25 cellular contexts compared by ENCODE assay signal in the genomic region with DNA sequence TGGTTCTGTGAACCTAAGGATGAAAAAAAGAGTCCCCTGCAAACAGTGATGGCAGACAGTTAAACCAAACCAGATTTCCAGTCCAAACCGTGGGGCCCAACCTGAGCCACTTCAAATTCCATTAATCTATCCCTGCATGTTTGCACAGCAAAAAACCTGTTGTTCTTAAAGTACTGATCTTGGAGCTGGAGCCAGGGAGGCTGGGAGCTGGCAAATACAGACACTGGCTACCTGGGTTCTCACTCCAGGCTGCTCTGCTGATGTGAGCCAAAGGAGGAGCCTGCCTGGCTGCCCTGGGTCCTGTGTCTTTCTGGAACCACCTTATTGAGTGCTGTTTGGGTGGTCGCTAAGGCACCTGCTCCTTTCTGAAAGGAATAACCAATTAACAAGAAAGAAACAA. TPM values are rescaled to one million over a fixed set of nuclear protein-coding genes. Genes with fewer than 3 reads are reported as not detected.
DNase-seq lines count a peak whose midpoint lies in the region; ATAC-seq, FAIRE-seq and TF ChIP-seq lines count a peak whose summit lies in the region.
"Had no signal": no experiment of that assay in that cellular context is flagged by ENCODE, and none has a peak within 500 bp of the region (broad histone marks: within the 10 kb centered on the region; RNA-seq: fewer than 3 reads in every experiment).

No MANE protein-coding gene starts in this region.

- peak; percentile 43 for DNase-seq in DMS79 treated with DMSO at 0.1 percent for 48 hours (lab: John Stamatoyannopoulos, UW)
- peak; percentile 33 for DNase-seq in NCI-H2196 (lab: John Stamatoyannopoulos, UW; ENCODE audit: unreplicated experiment)
- DNase-seq in HepG2 (ENCODE audit: low spot score), result peak; percentile 21
- no peak for DNase-seq in Calu3
- no peak for DNase-seq in activated CD4-positive, CD25-positive, alpha-beta regulatory T cell treated with anti-CD3 and anti-CD28 coated beads, Interleukin-2, amount 50 U/mL, for 72 hours
- no peak for DNase-seq in activated CD4-positive, alpha-beta T cell treated with anti-CD3 and anti-CD28 coated beads, Interleukin-2, amount 50 U/mL, for 4 hours
- DNase-seq: activated CD4-positive, alpha-beta T cell treated with anti-CD3 and anti-CD28 coated beads, Interleukin-2, amount 10 ng/mL, durations not matched to agents 24 days and 14 days; activated CD8-positive, alpha-beta memory T cell treated with anti-CD3 and anti-CD28 coated beads, Interleukin-2, amount 50 U/mL, for 48 hours; activated effector memory CD4-positive, alpha-beta T cell treated with Interleukin-2 at 50 U/mL for 16 hours; brain microvascular endothelial cell; effector memory CD4-positive, alpha-beta T cell; esophagus squamous epithelium; HCEC 1CT; mesenchymal stem cell; natural killer cell; NCI-H1694 treated with DMSO at 0.1 percent for 48 hours; NCI-H82; PC-3; SIG-M5; T-cell had no signal

- no peak for TF ChIP-seq POLR2A in HepG2 (IDR thresholded peaks at IDR 0.05; ENCODE audit: insufficient read depth in 1 of 2, low read depth in 2 of 2, low read length in 2 of 2)

- no peaks in the 10 kb centered on the region for H3K9me3 Mint-ChIP-seq in Calu3 (ENCODE audit: low read depth, unreplicated experiment)
- H3K9me3 Mint-ChIP-seq: activated CD4-positive, alpha-beta T cell treated with anti-CD3 and anti-CD28 coated beads, Interleukin-2, amount 10 ng/mL, durations not matched to agents 24 days and 14 days; CD4-positive, alpha-beta T cell; natural killer cell; T-cell had no signal

- TF ChIP-seq EP300 in HepG2 (IDR thresholded peaks at IDR 0.05; ENCODE audit: low read depth in 2 of 2, low read length in 2 of 2) (no peak), HepG2 (CRISPR knock-in tag; IDR thresholded peaks at IDR 0.05; ENCODE audit: borderline replicate concordance) (no peak)

- CTCF ChIA-PET in HepG2 (lab: Yijun Ruan, JAX; ENCODE audit: low intra/inter-chr PET ratio, low total read pairs), result no interaction called here
- CTCF ChIA-PET in Calu3 (lab: Charles Lee), result no interaction called here

- peak overlapping the region; percentile 62 for H3K27ac ChIP-seq in C4-2B
- H3K27ac ChIP-seq in HepG2 (ENCODE audit: extremely low read length, insufficient read depth, low read length), result no peak overlapping the region
- H3K27ac ChIP-seq: brain microvascular endothelial cell, esophagus squamous epithelium, gastroesophageal sphincter had no signal

- peak overlapping the region; percentile 42; the same call in 1 of the 2 replicates for H3K4me2 ChIP-seq in HepG2 (ENCODE audit: low read depth, low read length)

- H3K27me3 ChIP-seq in HepG2 (ENCODE audit: control insufficient read depth in 1 of 2, insufficient read depth in 2 of 2, low read length in 2 of 2), result no peaks in the 10 kb centered on the region
- H3K27me3 ChIP-seq: brain microvascular endothelial cell, esophagus squamous epithelium, gastroesophageal sphincter had no signal

- ATAC-seq in HepG2 (peak; percentile 53), HG03342 (IDR thresholded peaks at IDR 0.05; ENCODE audit: unreplicated experiment) (no peak)
- ATAC-seq: gastroesophageal sphincter; natural killer cell; PC-3; stimulated activated memory B cell treated with anti-CD40 and anti-IgM and Interleukin-4, amounts not matched to agents 10 μg/mL and 1 μg/mL and 100 μg/mL, for 72 hours; T-cell had no signal

- H3K79me2 ChIP-seq in HepG2 (ENCODE audit: insufficient read depth, low read length), result no peaks in the 10 kb centered on the region

- intact Hi-C loops in HepG2 (cut with micrococcal nuclease; ENCODE audit: unreplicated experiment) (no loop called here), Calu3 (cut with micrococcal nuclease; ENCODE audit: unreplicated experiment) (no loop called here)

- H4K20me1 ChIP-seq in HepG2 (ENCODE audit: insufficient read depth, low read length), result no peaks in the 10 kb centered on the region

- no peak for FAIRE-seq in HepG2 (lab: Jason Lieb, UNC)

- TF ChIP-seq CTCF in C4-2B (conservative IDR thresholded peaks at IDR 0.05) (no peak), HepG2 (CRISPR knock-in tag; IDR thresholded peaks at IDR 0.05) (no peak), Calu3 (IDR thresholded peaks at IDR 0.05; ENCODE audit: unreplicated experiment) (no peak)

- BruUV-seq in HepG2 (replicated peaks; lab: Mats Ljungman, UMichigan) (no TSS peak), Calu3 (replicated peaks; lab: Mats Ljungman, UMichigan) (no TSS peak)

- H3K36me3 ChIP-seq in HepG2 (replicated peaks in 1 of 2; ENCODE audit: control insufficient read depth in 1 of 2, insufficient read depth in 2 of 2, low read length in 2 of 2), result no peaks in the 10 kb centered on the region
- H3K36me3 ChIP-seq: brain microvascular endothelial cell, esophagus squamous epithelium, gastroesophageal sphincter had no signal

- H2AFZ ChIP-seq in HepG2 (ENCODE audit: low read length), result no peak overlapping the region

- no peak overlapping the region for H3K4me3 ChIP-seq in HepG2 (replicated peaks in 1 of 3; ENCODE audit: insufficient read depth in 1 of 3, low read depth in 2 of 3, low read length in 3 of 3)
- H3K4me3 ChIP-seq: esophagus squamous epithelium, gastroesophageal sphincter had no signal

- H3K36me3 Mint-ChIP-seq in Calu3 (ENCODE audit: insufficient read depth, unreplicated experiment), result no peaks in the 10 kb centered on the region
- H3K36me3 Mint-ChIP-seq: natural killer cell; stimulated activated memory B cell treated with anti-CD40 and anti-IgM and Interleukin-4, amounts not matched to agents 10 μg/mL and 1 μg/mL and 100 μg/mL, for 72 hours; T-cell had no signal

- TF ChIP-seq RAD21 in HepG2 (CRISPR knock-in tag; IDR thresholded peaks at IDR 0.05), result no peak

- POLR2A ChIA-PET in HepG2 (lab: Yijun Ruan, JAX), result interaction anchor here (1.0 kb wide), 1 partner anchor 51 kb away, joined by 4 read pairs; a partner anchor contains a TSS

- H3K27me3 Mint-ChIP-seq in Calu3 (ENCODE audit: unreplicated experiment), result peaks cover 36% of the 10 kb centered on the region
- H3K27me3 Mint-ChIP-seq: CD4-positive, alpha-beta T cell; stimulated activated memory B cell treated with anti-CD40 and anti-IgM and Interleukin-4, amounts not matched to agents 10 μg/mL and 1 μg/mL and 100 μg/mL, for 72 hours had no signal

- H3K9me3 ChIP-seq in HepG2 (ENCODE audit: low read length), result no peaks in the 10 kb centered on the region
- H3K9me3 ChIP-seq: esophagus squamous epithelium, gastroesophageal sphincter had no signal

- 0% methylated on average over 2 of the region's 2 CpGs for WGBS in HepG2 (ENCODE audit: low lambda C conversion rate)

- in situ Hi-C loops in HepG2 (cut with HindIII; ENCODE audit: extremely low pct_ligation_motif_present, low pct_unique_long_range_greater_than_20kb), result no loop called here

- H3K27ac Mint-ChIP-seq in Calu3 (ENCODE audit: unreplicated experiment), result no peak overlapping the region
- H3K27ac Mint-ChIP-seq: activated CD4-positive, alpha-beta T cell treated with anti-CD3 and anti-CD28 coated beads, Interleukin-2, amount 10 ng/mL, durations not matched to agents 24 days and 14 days; CD4-positive, alpha-beta T cell; natural killer cell; stimulated activated memory B cell treated with anti-CD40 and anti-IgM and Interleukin-4, amounts not matched to agents 10 μg/mL and 1 μg/mL and 100 μg/mL, for 72 hours; T-cell had no signal

- H3K4me1 Mint-ChIP-seq in Calu3 (ENCODE audit: low read depth, unreplicated experiment), result no peaks in the 10 kb centered on the region
- H3K4me1 Mint-ChIP-seq: activated CD4-positive, alpha-beta T cell treated with anti-CD3 and anti-CD28 coated beads, Interleukin-2, amount 10 ng/mL, durations not matched to agents 24 days and 14 days; natural killer cell; stimulated activated memory B cell treated with anti-CD40 and anti-IgM and Interleukin-4, amounts not matched to agents 10 μg/mL and 1 μg/mL and 100 μg/mL, for 72 hours; T-cell had no signal

- H3K9ac ChIP-seq in HepG2 (ENCODE audit: insufficient read depth, low read depth, low read length), result no peak overlapping the region

- peaks cover 23% of the 10 kb centered on the region for H3K4me1 ChIP-seq in HepG2 (ENCODE audit: insufficient read depth, low read length)
- H3K4me1 ChIP-seq: gastroesophageal sphincter had no signal

- H3K4me3 Mint-ChIP-seq in Calu3 (ENCODE audit: low read depth, unreplicated experiment), result no peak overlapping the region
- H3K4me3 Mint-ChIP-seq: activated CD4-positive, alpha-beta T cell treated with anti-CD3 and anti-CD28 coated beads, Interleukin-2, amount 10 ng/mL, durations not matched to agents 24 days and 14 days; CD4-positive, alpha-beta T cell; natural killer cell; stimulated activated memory B cell treated with anti-CD40 and anti-IgM and Interleukin-4, amounts not matched to agents 10 μg/mL and 1 μg/mL and 100 μg/mL, for 72 hours; T-cell had no signal

RNA-seq across cellular contexts. Expression of a gene that starts 16.4 kb away (rescaled TPM):
- total RNA-seq in HepG2 (2016; rRNA removed; fragmentation: Illumina TruSeq; extraction: Trizol), result 1.2 and 2.5 TPM in 2 replicates
- 0.71 and 0.79 TPM in 2 replicates for total RNA-seq in HepG2 (2016; cell fraction: cytosol; rRNA removed; fragmentation: Illumina TruSeq; extraction: Trizol; ENCODE audit: low read depth)
- 1.6 and 2.3 TPM in 2 replicates for total RNA-seq in HepG2 (2016; cell fraction: insoluble cytoplasmic fraction; rRNA removed; fragmentation: Illumina TruSeq; extraction: Trizol)
- 1.5 and 2.4 TPM in 2 replicates for total RNA-seq in HepG2 (2016; cell fraction: membrane; rRNA removed; fragmentation: Illumina TruSeq; extraction: Trizol)
- total RNA-seq in HepG2 (2016; cell fraction: nucleus; rRNA removed; fragmentation: Illumina TruSeq; extraction: Trizol), result 0.94 and 2.2 TPM in 2 replicates
- polyA plus RNA-seq in HepG2 (2011; rRNA removed), result 13.5 and 14.0 TPM in 2 replicates
- 9.6 and 10.4 TPM in 2 replicates for polyA plus RNA-seq in HepG2 (2011; cell fraction: cytosol; rRNA removed)
- 8.7 and 8.8 TPM in 2 replicates for polyA plus RNA-seq in HepG2 (2011; cell fraction: nucleus; rRNA removed)
- 2.3 and 3.2 TPM in 2 replicates for polyA plus RNA-seq in HepG2 (2012)
- 0.84 and 1.0 TPM in 2 replicates for polyA plus RNA-seq in HepG2 (2016; cell fraction: cytosol; fragmentation: Illumina TruSeq; extraction: Trizol; ENCODE audit: low read depth)
- polyA plus RNA-seq in HepG2 (2016; cell fraction: insoluble cytoplasmic fraction; fragmentation: Illumina TruSeq; extraction: Trizol; ENCODE audit: low read depth), result 2.2 and 2.3 TPM in 2 replicates
- polyA plus RNA-seq in HepG2 (2016; cell fraction: membrane; fragmentation: Illumina TruSeq; extraction: Trizol; ENCODE audit: low read depth), result 1.7 and 2.9 TPM in 2 replicates
- polyA plus RNA-seq in HepG2 (2016; cell fraction: nucleus; fragmentation: Illumina TruSeq; extraction: Trizol; ENCODE audit: insufficient read depth, low read depth), result 4.1 and 4.2 TPM in 2 replicates
- 9.7 TPM in 1 of 2 replicates, not detected in the other for polyA minus RNA-seq in HepG2 (2011; rRNA and poly(A)+ RNA removed; ENCODE audit: low replicate concordance)
- polyA minus RNA-seq in HepG2 (2011; cell fraction: cytosol; rRNA and poly(A)+ RNA removed), result 2.0 and 2.6 TPM in 2 replicates
- 2.6 and 4.4 TPM in 2 replicates for polyA minus RNA-seq in HepG2 (2011; cell fraction: nucleus; rRNA and poly(A)+ RNA removed)
- 0.24 TPM in 1 of 2 replicates, not detected in the other for total RNA-seq in Calu3 (2022)
- total RNA-seq: activated CD4-positive, alpha-beta T cell treated with anti-CD3 and anti-CD28 coated beads, Interleukin-2, amount 10 ng/mL, durations not matched to agents 24 days and 14 days; CD4-positive, alpha-beta T cell; gastroesophageal sphincter; natural killer cell; PC-3; T-cell had no signal

RNA-seq across cellular contexts. Expression of a gene that starts 51.4 kb away (rescaled TPM):
- total RNA-seq in HepG2 (2016; rRNA removed; fragmentation: Illumina TruSeq; extraction: Trizol), result 98.2 and 147 TPM in 2 replicates
- total RNA-seq in HepG2 (2016; cell fraction: cytosol; rRNA removed; fragmentation: Illumina TruSeq; extraction: Trizol; ENCODE audit: low read depth), result 69.6 and 74.1 TPM in 2 replicates
- total RNA-seq in HepG2 (2016; cell fraction: insoluble cytoplasmic fraction; rRNA removed; fragmentation: Illumina TruSeq; extraction: Trizol), result 103 and 155 TPM in 2 replicates
- 71.1 and 72.1 TPM in 2 replicates for total RNA-seq in HepG2 (2016; cell fraction: membrane; rRNA removed; fragmentation: Illumina TruSeq; extraction: Trizol)
- 118 and 122 TPM in 2 replicates for total RNA-seq in HepG2 (2016; cell fraction: nucleus; rRNA removed; fragmentation: Illumina TruSeq; extraction: Trizol)
- 354 and 363 TPM in 2 replicates for polyA plus RNA-seq in HepG2 (2011; rRNA removed)
- polyA plus RNA-seq in HepG2 (2011; cell fraction: cytosol; rRNA removed), result 200 and 292 TPM in 2 replicates
- 51.7 and 67.8 TPM in 2 replicates for polyA plus RNA-seq in HepG2 (2011; cell fraction: nucleus; rRNA removed)
- 215 and 233 TPM in 2 replicates for polyA plus RNA-seq in HepG2 (2012)
- 60.3 and 66.9 TPM in 2 replicates for polyA plus RNA-seq in HepG2 (2016; cell fraction: cytosol; fragmentation: Illumina TruSeq; extraction: Trizol; ENCODE audit: low read depth)
- 85.0 and 92.7 TPM in 2 replicates for polyA plus RNA-seq in HepG2 (2016; cell fraction: insoluble cytoplasmic fraction; fragmentation: Illumina TruSeq; extraction: Trizol; ENCODE audit: low read depth)
- 53.7 and 61.9 TPM in 2 replicates for polyA plus RNA-seq in HepG2 (2016; cell fraction: membrane; fragmentation: Illumina TruSeq; extraction: Trizol; ENCODE audit: low read depth)
- 154 and 158 TPM in 2 replicates for polyA plus RNA-seq in HepG2 (2016; cell fraction: nucleus; fragmentation: Illumina TruSeq; extraction: Trizol; ENCODE audit: insufficient read depth, low read depth)
- polyA minus RNA-seq in HepG2 (2011; rRNA and poly(A)+ RNA removed; ENCODE audit: low replicate concordance), result 163 and 204 TPM in 2 replicates
- 93.6 and 117 TPM in 2 replicates for polyA minus RNA-seq in HepG2 (2011; cell fraction: cytosol; rRNA and poly(A)+ RNA removed)
- 36.6 and 61.8 TPM in 2 replicates for polyA minus RNA-seq in HepG2 (2011; cell fraction: nucleus; rRNA and poly(A)+ RNA removed)
- total RNA-seq in Calu3 (2022), result 316 and 346 TPM in 2 replicates

RNA-seq across cellular contexts. Expression of a gene that starts 51.8 kb away (rescaled TPM):
- total RNA-seq in HepG2 (2016; rRNA removed; fragmentation: Illumina TruSeq; extraction: Trizol) (5.0 and 6.1 TPM in 2 replicates), Calu3 (2022) (5.9 and 8.4 TPM in 2 replicates)
- total RNA-seq in HepG2 (2016; cell fraction: cytosol; rRNA removed; fragmentation: Illumina TruSeq; extraction: Trizol; ENCODE audit: low read depth), result 0.51 and 0.88 TPM in 2 replicates
- 4.8 and 6.8 TPM in 2 replicates for total RNA-seq in HepG2 (2016; cell fraction: insoluble cytoplasmic fraction; rRNA removed; fragmentation: Illumina TruSeq; extraction: Trizol)
- 1.6 and 1.8 TPM in 2 replicates for total RNA-seq in HepG2 (2016; cell fraction: membrane; rRNA removed; fragmentation: Illumina TruSeq; extraction: Trizol)
- total RNA-seq in HepG2 (2016; cell fraction: nucleus; rRNA removed; fragmentation: Illumina TruSeq; extraction: Trizol), result 2.0 and 3.7 TPM in 2 replicates
- 3.6 and 3.8 TPM in 2 replicates for polyA plus RNA-seq in HepG2 (2011; rRNA removed)
- 2.2 and 2.3 TPM in 2 replicates for polyA plus RNA-seq in HepG2 (2011; cell fraction: cytosol; rRNA removed)
- polyA plus RNA-seq in HepG2 (2011; cell fraction: nucleus; rRNA removed), result 3.6 and 4.3 TPM in 2 replicates
- 1.6 and 2.4 TPM in 2 replicates for polyA plus RNA-seq in HepG2 (2012)
- polyA plus RNA-seq in HepG2 (2016; cell fraction: cytosol; fragmentation: Illumina TruSeq; extraction: Trizol; ENCODE audit: low read depth), result 0.37 and 0.94 TPM in 2 replicates
- polyA plus RNA-seq in HepG2 (2016; cell fraction: insoluble cytoplasmic fraction; fragmentation: Illumina TruSeq; extraction: Trizol; ENCODE audit: low read depth), result 5.2 and 8.7 TPM in 2 replicates
- polyA plus RNA-seq in HepG2 (2016; cell fraction: membrane; fragmentation: Illumina TruSeq; extraction: Trizol; ENCODE audit: low read depth), result 1.3 and 1.5 TPM in 2 replicates
- polyA plus RNA-seq in HepG2 (2016; cell fraction: nucleus; fragmentation: Illumina TruSeq; extraction: Trizol; ENCODE audit: insufficient read depth, low read depth), result 3.7 and 5.4 TPM in 2 replicates
- 4.6 and 9.1 TPM in 2 replicates for polyA minus RNA-seq in HepG2 (2011; rRNA and poly(A)+ RNA removed; ENCODE audit: low replicate concordance)
- polyA minus RNA-seq in HepG2 (2011; cell fraction: cytosol; rRNA and poly(A)+ RNA removed), result 1.5 and 2.2 TPM in 2 replicates
- polyA minus RNA-seq in HepG2 (2011; cell fraction: nucleus; rRNA and poly(A)+ RNA removed), result 4.4 and 5.6 TPM in 2 replicates

RNA-seq across cellular contexts. Expression of a gene that starts 55.5 kb away (rescaled TPM):
- total RNA-seq in HepG2 (2016; rRNA removed; fragmentation: Illumina TruSeq; extraction: Trizol), result 43.6 and 55.1 TPM in 2 replicates
- total RNA-seq in HepG2 (2016; cell fraction: cytosol; rRNA removed; fragmentation: Illumina TruSeq; extraction: Trizol; ENCODE audit: low read depth), result 14.7 and 15.5 TPM in 2 replicates
- 40.9 and 54.9 TPM in 2 replicates for total RNA-seq in HepG2 (2016; cell fraction: insoluble cytoplasmic fraction; rRNA removed; fragmentation: Illumina TruSeq; extraction: Trizol)
- 28.8 and 31.5 TPM in 2 replicates for total RNA-seq in HepG2 (2016; cell fraction: membrane; rRNA removed; fragmentation: Illumina TruSeq; extraction: Trizol)
- 19.6 and 22.9 TPM in 2 replicates for total RNA-seq in HepG2 (2016; cell fraction: nucleus; rRNA removed; fragmentation: Illumina TruSeq; extraction: Trizol)
- polyA plus RNA-seq in HepG2 (2011; rRNA removed), result 27.2 and 30.6 TPM in 2 replicates
- 23.7 and 24.0 TPM in 2 replicates for polyA plus RNA-seq in HepG2 (2011; cell fraction: cytosol; rRNA removed)
- polyA plus RNA-seq in HepG2 (2011; cell fraction: nucleus; rRNA removed), result 13.2 and 13.6 TPM in 2 replicates
- polyA plus RNA-seq in HepG2 (2012), result 30.5 and 31.4 TPM in 2 replicates
- 14.5 and 16.9 TPM in 2 replicates for polyA plus RNA-seq in HepG2 (2016; cell fraction: cytosol; fragmentation: Illumina TruSeq; extraction: Trizol; ENCODE audit: low read depth)
- 56.4 and 59.0 TPM in 2 replicates for polyA plus RNA-seq in HepG2 (2016; cell fraction: insoluble cytoplasmic fraction; fragmentation: Illumina TruSeq; extraction: Trizol; ENCODE audit: low read depth)
- polyA plus RNA-seq in HepG2 (2016; cell fraction: membrane; fragmentation: Illumina TruSeq; extraction: Trizol; ENCODE audit: low read depth), result 20.2 and 21.5 TPM in 2 replicates
- polyA plus RNA-seq in HepG2 (2016; cell fraction: nucleus; fragmentation: Illumina TruSeq; extraction: Trizol; ENCODE audit: insufficient read depth, low read depth), result 33.1 and 36.6 TPM in 2 replicates
- 18.6 and 20.1 TPM in 2 replicates for polyA minus RNA-seq in HepG2 (2011; rRNA and poly(A)+ RNA removed; ENCODE audit: low replicate concordance)
- polyA minus RNA-seq in HepG2 (2011; cell fraction: cytosol; rRNA and poly(A)+ RNA removed), result 18.0 and 23.7 TPM in 2 replicates
- 8.9 and 14.4 TPM in 2 replicates for polyA minus RNA-seq in HepG2 (2011; cell fraction: nucleus; rRNA and poly(A)+ RNA removed)
- total RNA-seq in Calu3 (2022), result 23.8 and 24.9 TPM in 2 replicates

RNA-seq across cellular contexts. Expression of a gene that starts 56.1 kb away (rescaled TPM):
- 48.0 and 52.8 TPM in 2 replicates for total RNA-seq in HepG2 (2016; rRNA removed; fragmentation: Illumina TruSeq; extraction: Trizol)
- 24.1 and 25.2 TPM in 2 replicates for total RNA-seq in HepG2 (2016; cell fraction: cytosol; rRNA removed; fragmentation: Illumina TruSeq; extraction: Trizol; ENCODE audit: low read depth)
- 51.0 and 53.3 TPM in 2 replicates for total RNA-seq in HepG2 (2016; cell fraction: insoluble cytoplasmic fraction; rRNA removed; fragmentation: Illumina TruSeq; extraction: Trizol)
- total RNA-seq in HepG2 (2016; cell fraction: membrane; rRNA removed; fragmentation: Illumina TruSeq; extraction: Trizol), result 25.7 and 27.9 TPM in 2 replicates
- total RNA-seq in HepG2 (2016; cell fraction: nucleus; rRNA removed; fragmentation: Illumina TruSeq; extraction: Trizol), result 33.4 and 40.9 TPM in 2 replicates
- 12.7 and 19.7 TPM in 2 replicates for polyA plus RNA-seq in HepG2 (2011; rRNA removed)
- polyA plus RNA-seq in HepG2 (2011; cell fraction: cytosol; rRNA removed), result 6.7 and 7.6 TPM in 2 replicates
- polyA plus RNA-seq in HepG2 (2011; cell fraction: nucleus; rRNA removed), result 9.1 and 12.2 TPM in 2 replicates
- polyA plus RNA-seq in HepG2 (2012), result 14.1 and 30.4 TPM in 2 replicates
- 34.6 and 42.0 TPM in 2 replicates for polyA plus RNA-seq in HepG2 (2016; cell fraction: cytosol; fragmentation: Illumina TruSeq; extraction: Trizol; ENCODE audit: low read depth)
- 68.1 and 73.1 TPM in 2 replicates for polyA plus RNA-seq in HepG2 (2016; cell fraction: insoluble cytoplasmic fraction; fragmentation: Illumina TruSeq; extraction: Trizol; ENCODE audit: low read depth)
- polyA plus RNA-seq in HepG2 (2016; cell fraction: membrane; fragmentation: Illumina TruSeq; extraction: Trizol; ENCODE audit: low read depth), result 29.4 and 29.9 TPM in 2 replicates
- 50.9 and 56.0 TPM in 2 replicates for polyA plus RNA-seq in HepG2 (2016; cell fraction: nucleus; fragmentation: Illumina TruSeq; extraction: Trizol; ENCODE audit: insufficient read depth, low read depth)
- 0.70 and 3.3 TPM in 2 replicates for polyA minus RNA-seq in HepG2 (2011; rRNA and poly(A)+ RNA removed; ENCODE audit: low replicate concordance)
- polyA minus RNA-seq in HepG2 (2011; cell fraction: cytosol; rRNA and poly(A)+ RNA removed), result 3.1 and 3.6 TPM in 2 replicates
- polyA minus RNA-seq in HepG2 (2011; cell fraction: nucleus; rRNA and poly(A)+ RNA removed), result 30.0 and 36.9 TPM in 2 replicates
- total RNA-seq in Calu3 (2022), result 25.8 and 30.0 TPM in 2 replicates

Comparison
In these comparisons a context has a peak if more than half of its experiments do, and no peak if none do; other contexts are left out.
1. DNase-seq: peak in DMS79 treated with DMSO at 0.1 percent for 48 hours (single experiment), NCI-H2196 (single experiment) and HepG2 (single experiment); none in Calu3 (single experiment), activated CD4-positive, CD25-positive, alpha-beta regulatory T cell treated with anti-CD3 and anti-CD28 coated beads, Interleukin-2, amount 50 U/mL, for 72 hours (single experiment) and activated CD4-positive, alpha-beta T cell treated with anti-CD3 and anti-CD28 coated beads, Interleukin-2, amount 50 U/mL, for 4 hours (0 of 2).